In the genomic region with DNA sequence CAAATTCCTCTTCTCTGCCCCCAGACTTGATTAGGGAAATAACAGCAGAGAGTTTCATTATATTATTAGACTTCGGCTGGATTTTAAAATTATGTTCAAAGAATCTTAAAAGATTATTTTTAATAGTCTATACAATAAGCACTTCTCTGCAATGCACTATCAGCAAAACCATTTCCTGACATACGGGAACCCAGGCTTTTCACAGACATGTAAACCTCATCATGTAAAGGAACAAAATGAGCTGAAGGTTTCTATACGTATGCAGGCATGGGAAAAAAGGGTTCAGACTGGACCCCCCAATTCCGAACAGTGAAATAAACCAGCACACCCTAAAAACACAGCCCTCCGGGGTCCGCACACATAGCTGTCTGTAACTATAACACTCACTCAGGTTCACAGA, we compare ENCODE assay signal across 9 cellular contexts.
A peak's percentile ranks its signal among the peaks of the same experiment; 100 is the strongest.
DNase-seq lines count a peak whose midpoint lies in the region; ATAC-seq, FAIRE-seq and TF ChIP-seq lines count a peak whose summit lies in the region.
"Had no signal": no experiment of that assay in that cellular context is flagged by ENCODE, and none has a peak within 500 bp of the region (broad histone marks: within the 10 kb centered on the region; RNA-seq: fewer than 3 reads in every experiment).

No MANE protein-coding gene starts in this region.

- 24 to 43% (median 39%) methylated on average over 6 of the region's 6 CpGs for WGBS in stomach, 5 donors

- TF ChIP-seq CTCF in stomach (IDR thresholded peaks at IDR 0.05): no peak

- peak; percentile 18 for DNase-seq in NCI-H2107 treated with DMSO at 0.1 percent for 48 hours (lab: John Stamatoyannopoulos, UW; ENCODE audit: unreplicated experiment)
- DNase-seq in NCI-H2107 (lab: John Stamatoyannopoulos, UW): no peak
- DNase-seq in activated naive CD8-positive, alpha-beta T cell treated with anti-CD3 and anti-CD28 coated beads, Interleukin-2, amount 10 ng/mL, durations not matched to agents 7 days and 5 days: no peak
- DNase-seq in left colon: no peak
- no peak for DNase-seq in stomach
- DNase-seq in HTR-8/SVneo (ENCODE audit: insufficient read length, low spot score): no peak
- no peak for DNase-seq in effector CD8-positive, alpha-beta T cell (lab: John Stamatoyannopoulos, UW)
- DNase-seq: SIG-M5 had no signal

- peak overlapping the region; percentile 86 for H3K4me3 Mint-ChIP-seq in activated naive CD8-positive, alpha-beta T cell treated with anti-CD3 and anti-CD28 coated beads, Interleukin-2, amount 10 ng/mL, durations not matched to agents 7 days and 5 days

- peaks cover 21% of the 10 kb centered on the region for H3K36me3 Mint-ChIP-seq in activated naive CD8-positive, alpha-beta T cell treated with anti-CD3 and anti-CD28 coated beads, Interleukin-2, amount 10 ng/mL, durations not matched to agents 7 days and 5 days

- POLR2A ChIA-PET in activated naive CD8-positive, alpha-beta T cell treated with anti-CD3 and anti-CD28 coated beads, Interleukin-2, amount 10 ng/mL, durations not matched to agents 7 days and 5 days (lab: Charles Lee): interaction anchor here (0.7 to 3.4 kb wide), 8 partner anchors 10 to 148 kb away, joined by 3 to 37 read pairs (median 5); a partner anchor contains a TSS

- peaks cover 55% of the 10 kb centered on the region for H3K4me1 Mint-ChIP-seq in activated naive CD8-positive, alpha-beta T cell treated with anti-CD3 and anti-CD28 coated beads, Interleukin-2, amount 10 ng/mL, durations not matched to agents 7 days and 5 days

- ATAC-seq in activated naive CD8-positive, alpha-beta T cell treated with anti-CD3 and anti-CD28 coated beads, Interleukin-2, amount 10 ng/mL, durations not matched to agents 7 days and 5 days (ENCODE audit: low read depth): peak; percentile 18
- ATAC-seq in left colon (peak; percentile 18), GM19035 (IDR thresholded peaks at IDR 0.05; ENCODE audit: unreplicated experiment) (no peak)

- H3K27ac Mint-ChIP-seq in activated naive CD8-positive, alpha-beta T cell treated with anti-CD3 and anti-CD28 coated beads, Interleukin-2, amount 10 ng/mL, durations not matched to agents 7 days and 5 days: peak overlapping the region; percentile 90

- TF ChIP-seq POLR2A in stomach (IDR thresholded peaks at IDR 0.05): no peak

- FAIRE-seq in HTR-8/SVneo (lab: Jason Lieb, UNC): no peak

- peaks cover 0 to 30% (median 16%) of the 10 kb centered on the region in 4 donors for H3K36me3 ChIP-seq in stomach

- H3K27ac ChIP-seq in stomach: peak overlapping the region; percentile 74 to 93 (median 83)

- no peaks in the 10 kb centered on the region for H3K27me3 Mint-ChIP-seq in activated naive CD8-positive, alpha-beta T cell treated with anti-CD3 and anti-CD28 coated beads, Interleukin-2, amount 10 ng/mL, durations not matched to agents 7 days and 5 days

- no peaks in the 10 kb centered on the region for H3K27me3 ChIP-seq in stomach

- no peak for TF ChIP-seq EP300 in stomach (IDR thresholded peaks at IDR 0.05)

- no peaks in the 10 kb centered on the region for H3K9me3 ChIP-seq in stomach

- H3K9me3 Mint-ChIP-seq in activated naive CD8-positive, alpha-beta T cell treated with anti-CD3 and anti-CD28 coated beads, Interleukin-2, amount 10 ng/mL, durations not matched to agents 7 days and 5 days: no peaks in the 10 kb centered on the region

- intact Hi-C loops in left colon (cut with DNase I, micrococcal nuclease) (no loop called here), stomach (cut with DNase I; ENCODE audit: low total_unique reads) (no loop called here)

- peaks cover 0 to 52% (median 15%) of the 10 kb centered on the region in 4 donors for H3K4me1 ChIP-seq in stomach

- peak overlapping the region; percentile 35 to 45 (median 44) for H3K4me3 ChIP-seq in stomach
